Comparison of ENCODE assay signal across 20 cellular contexts in genomic region chr15:41824062-41824745, GRCh38. TPM values are rescaled to one million over a fixed set of nuclear protein-coding genes. Genes with fewer than 3 reads are reported as not detected.
DNase-seq lines count a peak whose midpoint lies in the region; FAIRE-seq and TF ChIP-seq lines count a peak whose summit lies in the region.
"Had no signal": no experiment of that assay in that cellular context is flagged by ENCODE, and none has a peak within 500 bp of the region (broad histone marks: within the 10 kb centered on the region; RNA-seq: fewer than 3 reads in every experiment).

No MANE protein-coding gene starts in this region.

- H3K4ac ChIP-seq in trophoblast cell (ENCODE audit: low read depth, low read length): no peak overlapping the region

- no peak for TF ChIP-seq CTCF in RWPE1 (conservative IDR thresholded peaks at IDR 0.05; ENCODE audit: low read depth)
- no peak for TF ChIP-seq CTCF in kidney (IDR thresholded peaks at IDR 0.05; ENCODE audit: borderline replicate concordance, extremely low read depth, insufficient read depth)

- WGBS in trophoblast cell (ENCODE audit: extremely low coverage, insufficient coverage, insufficient read length): no CpG with 5 or more reads among the region's 19 CpGs

- H3K23ac ChIP-seq in trophoblast cell (ENCODE audit: low read length): no peak overlapping the region

- no peak overlapping the region for H2AFZ ChIP-seq in trophoblast cell (ENCODE audit: insufficient read depth, low read length, poor library complexity)

- peaks cover 3% of the 10 kb centered on the region for H3K79me2 ChIP-seq in trophoblast cell (ENCODE audit: control insufficient read depth, insufficient read depth, low read length, poor library complexity)

- peaks cover 6 to 16% of the 10 kb centered on the region in 2 donors for H3K36me3 ChIP-seq in kidney (ENCODE audit: control insufficient read depth in 1 of 2, insufficient read depth in 2 of 2, low read length in 2 of 2)
- H3K36me3 ChIP-seq in trophoblast cell (ENCODE audit: control insufficient read depth in 1 of 2, insufficient read depth in 2 of 2, low read length in 2 of 2): peaks cover 60 to 61% of the 10 kb centered on the region in 2 experiments

- no peak overlapping the region for H2BK12ac ChIP-seq in trophoblast cell (ENCODE audit: low read length)

- no peaks in the 10 kb centered on the region for H3K27me3 ChIP-seq in trophoblast cell (ENCODE audit: insufficient read depth, low read length)

- no peak overlapping the region for H2BK5ac ChIP-seq in trophoblast cell (ENCODE audit: low read depth, low read length, poor library complexity)

- CTCF ChIA-PET in RWPE1 (lab: Yijun Ruan, JAX): interaction anchor here (1.2 kb wide), 1 partner anchor 17 kb away, joined by 7 read pairs; no protein-coding TSS in a partner anchor

- DNase-seq in NCI-H345 (lab: John Stamatoyannopoulos, UW) (peak; percentile 14), NCI-H345 treated with DMSO at 0.1 percent for 48 hours (lab: John Stamatoyannopoulos, UW; ENCODE audit: unreplicated experiment) (no peak), RWPE1 (ENCODE audit: low spot score) (no peak), kidney (peak; percentile 75), trophoblast cell (no peak), anterior cingulate cortex (lab: John Stamatoyannopoulos, UW) (no peak), cerebellum (ENCODE audit: low spot score) (no peak), GM19238 (ENCODE audit: insufficient read length, low spot score) (no peak)
- DNase-seq: COR-L47, DMS153, DMS79 treated with DMSO at 0.1 percent for 48 hours, EL, HCEC 1CT, HFFc6 had no signal

- no peak overlapping the region for H2BK120ac ChIP-seq in trophoblast cell (ENCODE audit: insufficient read depth, low read length, poor library complexity)

- no peak overlapping the region for H3K14ac ChIP-seq in trophoblast cell (ENCODE audit: low read length)

- no peak overlapping the region for H2AK5ac ChIP-seq in trophoblast cell (ENCODE audit: low read length)

- H3K9ac ChIP-seq in kidney (ENCODE audit: low read length in 2 of 2) (no peak overlapping the region), trophoblast cell (ENCODE audit: low read length) (no peak overlapping the region)

- intact Hi-C loops in kidney (cut with DNase I): no loop called here

- no peak overlapping the region for H3K4me3 ChIP-seq in kidney (ENCODE audit: low read length in 2 of 2)
- peak overlapping the region; percentile 27 for H3K4me3 ChIP-seq in trophoblast cell (ENCODE audit: low read depth, low read length)

- no peak for FAIRE-seq in kidney (lab: Jason Lieb, UNC)
- FAIRE-seq: D721Med, G401.6, GM12892, HepG2, HTR-8/SVneo had no signal

- no peak overlapping the region for H4K8ac ChIP-seq in trophoblast cell (ENCODE audit: low read depth, low read length)

- POLR2A ChIA-PET in RWPE1 (lab: Yijun Ruan, JAX; ENCODE audit: low non-redundant PET): no interaction called here

- no peak overlapping the region for H4K91ac ChIP-seq in trophoblast cell (ENCODE audit: low read depth, low read length)

- peaks cover 6% of the 10 kb centered on the region for H3K79me1 ChIP-seq in trophoblast cell (ENCODE audit: low read length)

- H3K27ac ChIP-seq in RWPE1 (peak overlapping the region; percentile 88), kidney (ENCODE audit: low read depth in 2 of 2, low read length in 2 of 2) (no peak overlapping the region), trophoblast cell (ENCODE audit: low read depth, low read length) (no peak overlapping the region)
- H3K27ac ChIP-seq: 22Rv1 had no signal

- no peaks in the 10 kb centered on the region for H3K9me3 ChIP-seq in kidney (ENCODE audit: control insufficient read depth in 1 of 2, low read length in 2 of 2)
- H3K9me3 ChIP-seq in trophoblast cell (ENCODE audit: insufficient read depth, low read depth, low read length): no peaks in the 10 kb centered on the region

- H3K4me1 ChIP-seq in kidney (ENCODE audit: control insufficient read depth in 1 of 2, insufficient read depth in 1 of 2, low read depth in 1 of 2, low read length in 2 of 2) (peaks cover 4 to 6% of the 10 kb centered on the region in 2 donors), trophoblast cell (ENCODE audit: control insufficient read depth in 1 of 2, insufficient read depth in 2 of 2, low read length in 2 of 2) (peaks cover 0 to 4% of the 10 kb centered on the region in 2 experiments)

- H3K4me2 ChIP-seq in trophoblast cell (ENCODE audit: low read length): no peak overlapping the region

- H3K18ac ChIP-seq in trophoblast cell (ENCODE audit: low read length): no peak overlapping the region

- no peak overlapping the region for H4K12ac ChIP-seq in trophoblast cell (ENCODE audit: low read depth, low read length)

RNA-seq across cellular contexts. Expression of gene JMJD7, which starts 3.7 kb away (rescaled TPM):
- total RNA-seq in kidney: 16.2 TPM
- polyA plus RNA-seq in kidney (ENCODE audit: insufficient read depth, low read depth, low replicate concordance): 17.6 TPM
- 6.6 and 7.8 TPM in 2 replicates for polyA plus RNA-seq in trophoblast cell (2013)
- total RNA-seq in cerebellum: 1.6 TPM

RNA-seq across cellular contexts. Expression of gene PLA2G4B, which starts 14.4 kb away (rescaled TPM):
- total RNA-seq in kidney (8.3 TPM), cerebellum (7.5 TPM)
- 4.8 TPM for polyA plus RNA-seq in kidney (ENCODE audit: insufficient read depth, low read depth, low replicate concordance)
- polyA plus RNA-seq in trophoblast cell (2013): 5.1 and 5.5 TPM in 2 replicates

RNA-seq across cellular contexts. Expression of gene MAPKBP1, which starts 49.9 kb away (rescaled TPM):
- total RNA-seq in kidney: 28.6 TPM
- polyA plus RNA-seq in kidney (ENCODE audit: insufficient read depth, low read depth, low replicate concordance): 3.7 TPM
- 19.2 and 19.4 TPM in 2 replicates for polyA plus RNA-seq in trophoblast cell (2013)
- 58.7 TPM for total RNA-seq in cerebellum

Comparison
In these comparisons a context has a peak if more than half of its experiments do, and no peak if none do; other contexts are left out.
1. DNase-seq: peak in NCI-H345 (single experiment) and kidney (single experiment); none in NCI-H345 treated with DMSO at 0.1 percent for 48 hours (single experiment), RWPE1 (single experiment), trophoblast cell (0 of 2), anterior cingulate cortex (0 of 58), cerebellum (single experiment) and GM19238 (single experiment).